In genomic region chr19:48333467-48334384, GRCh38 we compare ENCODE assay signal across 8 cellular contexts. TPM values are rescaled to one million over a fixed set of nuclear protein-coding genes. Genes with fewer than 3 reads are reported as not detected.
DNase-seq lines count a peak whose midpoint lies in the region; ATAC-seq and TF ChIP-seq lines count a peak whose summit lies in the region.

No MANE protein-coding gene starts in this region.

- no peaks in the 10 kb centered on the region for H3K36me3 ChIP-seq in KMS-11 (ENCODE audit: insufficient read depth)

- peak overlapping the region; percentile 80 for H2AFZ ChIP-seq in KMS-11 (ENCODE audit: low read depth)

- peak overlapping the region; percentile 79 for H3K4me2 ChIP-seq in KMS-11

- H3K4me3 ChIP-seq in KMS-11 (IDR thresholded peaks at IDR 0.05; ENCODE audit: insufficient read depth, low read depth, low read length): no peak overlapping the region

- TF ChIP-seq CTCF in KMS-11 (conservative IDR thresholded peaks at IDR 0.05; ENCODE audit: low read depth, low read length) (peak; percentile 77), neural crest cell (conservative IDR thresholded peaks at IDR 0.05) (peak; percentile 77)

- H3K36me3 Mint-ChIP-seq in neural crest cell (ENCODE audit: low read depth): peaks cover 6% of the 10 kb centered on the region

- peaks cover 45% of the 10 kb centered on the region for H3K4me1 Mint-ChIP-seq in neural crest cell
- peaks cover 60% of the 10 kb centered on the region for H3K4me1 Mint-ChIP-seq in stimulated activated naive CD8-positive, alpha-beta T cell treated with anti-CD3 and anti-CD28 coated beads, Interleukin-15, amount 100 ng/mL, for 72 hours

- H3K27ac Mint-ChIP-seq in neural crest cell (ENCODE audit: unreplicated experiment): no peak overlapping the region
- H3K27ac Mint-ChIP-seq in stimulated activated naive CD8-positive, alpha-beta T cell treated with anti-CD3 and anti-CD28 coated beads, Interleukin-15, amount 100 ng/mL, for 72 hours: peak overlapping the region; percentile 95 to 96

- peaks cover 3% of the 10 kb centered on the region for H3K27me3 Mint-ChIP-seq in neural crest cell (ENCODE audit: low read depth)
- no peaks in the 10 kb centered on the region for H3K27me3 Mint-ChIP-seq in stimulated activated naive CD8-positive, alpha-beta T cell treated with anti-CD3 and anti-CD28 coated beads, Interleukin-15, amount 100 ng/mL, for 72 hours

- DNase-seq in DMS 273 treated with DMSO at 0.1 percent for 48 hours (lab: John Stamatoyannopoulos, UW) (peak; percentile 83), RKO (ENCODE audit: low spot score) (peak; percentile 95), fibroblast of the conjunctiva (ENCODE audit: low read depth) (peak; percentile 92), neural crest cell (ENCODE audit: low read depth, low spot score) (peak; percentile 66)
- peak; percentile 92 for DNase-seq in activated T-helper 9 cell treated with anti-CD3 and anti-CD28 coated beads, Interleukin-2, amount 50 U/mL, for 16 hours (ENCODE audit: low read depth)
- DNase-seq in stimulated activated naive CD8-positive, alpha-beta T cell treated with anti-CD3 and anti-CD28 coated beads, Interleukin-15, amount 100 ng/mL, for 72 hours: peak; percentile 93 to 94

- H3K27me3 ChIP-seq in KMS-11 (ENCODE audit: insufficient read depth, low read depth): no peaks in the 10 kb centered on the region

- peak overlapping the region; percentile 74 for H3K27ac ChIP-seq in KMS-11

- H3K9ac ChIP-seq in KMS-11: peak overlapping the region; percentile 82

- H3K4me1 ChIP-seq in KMS-11 (ENCODE audit: low read depth, poor library complexity, severe bottlenecking): peaks cover 26% of the 10 kb centered on the region

- no peaks in the 10 kb centered on the region for H3K79me2 ChIP-seq in KMS-11 (ENCODE audit: insufficient read depth, low read depth)

- no peaks in the 10 kb centered on the region for H4K20me1 ChIP-seq in KMS-11 (ENCODE audit: insufficient read depth)

- ATAC-seq in GM21528 (IDR thresholded peaks at IDR 0.05; ENCODE audit: low FRiP score, unreplicated experiment): peak; percentile 44
- peak; percentile 80 for ATAC-seq in stimulated activated naive CD8-positive, alpha-beta T cell treated with anti-CD3 and anti-CD28 coated beads, Interleukin-15, amount 100 ng/mL, for 72 hours

- no peaks in the 10 kb centered on the region for H3K9me3 Mint-ChIP-seq in neural crest cell
- no peaks in the 10 kb centered on the region for H3K9me3 Mint-ChIP-seq in stimulated activated naive CD8-positive, alpha-beta T cell treated with anti-CD3 and anti-CD28 coated beads, Interleukin-15, amount 100 ng/mL, for 72 hours

- peak overlapping the region; percentile 86 for H3K4me3 Mint-ChIP-seq in neural crest cell
- H3K4me3 Mint-ChIP-seq in stimulated activated naive CD8-positive, alpha-beta T cell treated with anti-CD3 and anti-CD28 coated beads, Interleukin-15, amount 100 ng/mL, for 72 hours: peak overlapping the region; percentile 93 to 96

RNA-seq across cellular contexts. Expression of gene EMP3, which starts 8.4 kb away (rescaled TPM):
- total RNA-seq in neural crest cell: 27.4 and 30.5 TPM in 2 replicates

RNA-seq across cellular contexts. Expression of gene TMEM143, which starts 30.0 kb away (rescaled TPM):
- 6.8 and 8.4 TPM in 2 replicates for total RNA-seq in neural crest cell

RNA-seq across cellular contexts. Expression of gene SYNGR4, which starts 30.4 kb away (rescaled TPM):
- total RNA-seq in neural crest cell: not detected in 2 replicates

RNA-seq across cellular contexts. Expression of gene KDELR1, which starts 57.6 kb away (rescaled TPM):
- total RNA-seq in neural crest cell: 163 and 172 TPM in 2 replicates

RNA-seq across cellular contexts. Expression of gene GRIN2D, which starts 59.7 kb away (rescaled TPM):
- total RNA-seq in neural crest cell: 0.68 and 0.75 TPM in 2 replicates
